In genomic region chr9:127162567-127163365, GRCh38 we compare ENCODE assay signal across 11 cellular contexts. TPM values are rescaled to one million over a fixed set of nuclear protein-coding genes. Genes with fewer than 3 reads are reported as not detected.
A peak's percentile ranks its signal among the peaks of the same experiment; 100 is the strongest.
DNase-seq lines count a peak whose midpoint lies in the region; ATAC-seq, FAIRE-seq and TF ChIP-seq lines count a peak whose summit lies in the region.
"Had no signal": no experiment of that assay in that cellular context is flagged by ENCODE, and none has a peak within 500 bp of the region (broad histone marks: within the 10 kb centered on the region; RNA-seq: fewer than 3 reads in every experiment).

No MANE protein-coding gene starts in this region.

- H3K4me2 ChIP-seq in BLaER1 (peak overlapping the region; percentile 87), trophoblast cell (ENCODE audit: low read length) (no peak overlapping the region)
- H3K4me2 ChIP-seq: PC-9 had no signal

- H3K4ac ChIP-seq in trophoblast cell (ENCODE audit: low read depth, low read length): no peak overlapping the region

- H2BK5ac ChIP-seq in trophoblast cell (ENCODE audit: low read depth, low read length, poor library complexity): no peak overlapping the region

- H3K9ac ChIP-seq in BLaER1 (no peak overlapping the region), trophoblast cell (ENCODE audit: low read length) (no peak overlapping the region)

- H3K27me3 ChIP-seq in BLaER1: no peaks in the 10 kb centered on the region
- H3K27me3 ChIP-seq in dorsolateral prefrontal cortex: no peaks in the 10 kb centered on the region
- no peaks in the 10 kb centered on the region for H3K27me3 ChIP-seq in trophoblast cell (ENCODE audit: insufficient read depth, low read length)

- FAIRE-seq in GM12891 (lab: Jason Lieb, UNC): no peak

- no peak overlapping the region for H4K91ac ChIP-seq in trophoblast cell (ENCODE audit: low read depth, low read length)

- no peak overlapping the region for H4K8ac ChIP-seq in trophoblast cell (ENCODE audit: low read depth, low read length)

- DNase-seq in LHCN-M2 (ENCODE audit: low read depth) (peak; percentile 12), dorsolateral prefrontal cortex (peak in 4 of 10 donors; percentile 19 to 59 (median 44)), trophoblast cell (no peak), NCI-H526 (lab: John Stamatoyannopoulos, UW) (no peak), GM12891 (ENCODE audit: insufficient read length, low spot score) (no peak), CD1c-positive myeloid dendritic cell (ENCODE audit: extremely low spot score) (no peak)
- DNase-seq: left colon had no signal

- H3K9me3 ChIP-seq in BLaER1 (no peaks in the 10 kb centered on the region), trophoblast cell (ENCODE audit: insufficient read depth, low read depth, low read length) (no peaks in the 10 kb centered on the region)

- no peak overlapping the region for H3K23ac ChIP-seq in trophoblast cell (ENCODE audit: low read length)

- H3K27ac ChIP-seq in BLaER1 (peak overlapping the region; percentile 31), dorsolateral prefrontal cortex (peak overlapping the region in 56 of 59 donors; percentile 0 to 91 (median 60)), trophoblast cell (ENCODE audit: low read depth, low read length) (no peak overlapping the region)
- H3K27ac ChIP-seq: PC-9 had no signal

- H3K36me3 ChIP-seq in BLaER1: no peaks in the 10 kb centered on the region
- H3K36me3 ChIP-seq in trophoblast cell (ENCODE audit: control insufficient read depth in 1 of 2, insufficient read depth in 2 of 2, low read length in 2 of 2): no peaks in the 10 kb centered on the region

- H2BK120ac ChIP-seq in trophoblast cell (ENCODE audit: insufficient read depth, low read length, poor library complexity): no peak overlapping the region

- H3K4me3 ChIP-seq in BLaER1 (no peak overlapping the region), dorsolateral prefrontal cortex (peak overlapping the region in 1 of 59 donors; percentile 4), trophoblast cell (ENCODE audit: low read depth, low read length) (no peak overlapping the region)
- H3K4me3 ChIP-seq: PC-9 had no signal

- no peak overlapping the region for H3K14ac ChIP-seq in trophoblast cell (ENCODE audit: low read length)

- no peak overlapping the region for H3K18ac ChIP-seq in trophoblast cell (ENCODE audit: low read length)

- H4K20me1 ChIP-seq in BLaER1: no peaks in the 10 kb centered on the region

- no peak overlapping the region for H2AFZ ChIP-seq in trophoblast cell (ENCODE audit: insufficient read depth, low read length, poor library complexity)
- H2AFZ ChIP-seq: PC-9 had no signal

- no peaks in the 10 kb centered on the region for H3K79me2 ChIP-seq in trophoblast cell (ENCODE audit: control insufficient read depth, insufficient read depth, low read length, poor library complexity)

- peak in 1 of 56 donors; percentile 8 for TF ChIP-seq CTCF in dorsolateral prefrontal cortex (IDR thresholded peaks at IDR 0.05 in 54 of 56, conservative IDR thresholded peaks at IDR 0.05 in 2 of 56; ENCODE audit: low read depth in 1 of 56, partially characterized antibody in 56 of 56)

- H3K4me1 ChIP-seq in BLaER1: peaks cover 91% of the 10 kb centered on the region
- H3K4me1 ChIP-seq in trophoblast cell (ENCODE audit: control insufficient read depth in 1 of 2, insufficient read depth in 2 of 2, low read length in 2 of 2): peaks cover 0 to 10% of the 10 kb centered on the region in 2 experiments

- ATAC-seq in HG03342 (IDR thresholded peaks at IDR 0.05; ENCODE audit: unreplicated experiment): no peak
- ATAC-seq: left colon had no signal

- no peak overlapping the region for H4K12ac ChIP-seq in trophoblast cell (ENCODE audit: low read depth, low read length)

- no peak overlapping the region for H2AK5ac ChIP-seq in trophoblast cell (ENCODE audit: low read length)

- no CpG with 5 or more reads among the region's 7 CpGs for WGBS in trophoblast cell (ENCODE audit: extremely low coverage, insufficient coverage, insufficient read length)

- H3K79me1 ChIP-seq in trophoblast cell (ENCODE audit: low read length): no peaks in the 10 kb centered on the region

- intact Hi-C loops in dorsolateral prefrontal cortex (cut with DNase I): loop anchor here in 1 of 2 donors (5.0 kb wide), 1 partner anchor 35 kb away; no protein-coding TSS in a partner anchor

- TF ChIP-seq POLR2A in GM12891 (IDR thresholded peaks at IDR 0.05; ENCODE audit: low read depth, low read length): no peak

- H2BK12ac ChIP-seq in trophoblast cell (ENCODE audit: low read length): peak overlapping the region; percentile 26

TF ChIP-seq in GM12891, 5 proteins besides CTCF, POLR2A, EP300 and RAD21:
- TF ChIP-seq TAF1 (IDR thresholded peaks at IDR 0.05; ENCODE audit: low read depth, low read length) (no peak), SPI1 (IDR thresholded peaks at IDR 0.05; ENCODE audit: low read depth, low read length) (no peak), POLR2AphosphoS5 (IDR thresholded peaks at IDR 0.05; ENCODE audit: low read depth, low read length) (no peak), PAX5 (IDR thresholded peaks at IDR 0.05; ENCODE audit: insufficient read depth, low read length, severe bottlenecking) (no peak), POU2F2 (IDR thresholded peaks at IDR 0.05; ENCODE audit: low read depth, low read length) (no peak)

RNA-seq across cellular contexts. Expression of gene ANGPTL2, which starts 40.3 kb away (rescaled TPM):
- total RNA-seq in LHCN-M2 (2014; rRNA removed): 13.5 and 36.2 TPM in 2 replicates
- 14.3 TPM for polyA plus RNA-seq in LHCN-M2 (2012)
- total RNA-seq in dorsolateral prefrontal cortex: 10 to 100 TPM in 30 of 120 experiments, 1 to 10 TPM in 90; 1.8 to 27.8 (median 7.2) TPM
- 2.9 and 3.5 TPM in 2 replicates for polyA plus RNA-seq in trophoblast cell (2013)
- polyA plus RNA-seq in GM12891 (2012; ENCODE audit: low read depth, missing spikeins): 0.24 TPM
- polyA plus RNA-seq: CD14-positive monocyte had no signal
